12 cellular contexts compared by ENCODE assay signal in genomic region chr10:28503114-28503513, GRCh38. TPM values are rescaled to one million over a fixed set of nuclear protein-coding genes. Genes with fewer than 3 reads are reported as not detected.
A peak's percentile ranks its signal among the peaks of the same experiment; 100 is the strongest.
DNase-seq lines count a peak whose midpoint lies in the region; ATAC-seq and TF ChIP-seq lines count a peak whose summit lies in the region.
"Had no signal": no experiment of that assay in that cellular context is flagged by ENCODE, and none has a peak within 500 bp of the region (broad histone marks: within the 10 kb centered on the region; RNA-seq: fewer than 3 reads in every experiment).

No MANE protein-coding gene starts in this region.

- no peaks in the 10 kb centered on the region for H3K4me1 ChIP-seq in CD4-positive, alpha-beta memory T cell (ENCODE audit: insufficient read depth, low read length)

- DNase-seq in G401 (ENCODE audit: low spot score) = peak; percentile 91
- peak; percentile 74 for DNase-seq in NCI-H2029 (lab: John Stamatoyannopoulos, UW)
- DNase-seq in astrocyte of the cerebellum (ENCODE audit: low read depth) = peak; percentile 51
- DNase-seq in neural crest cell (ENCODE audit: low read depth, low spot score) = no peak
- no peak for DNase-seq in CD4-positive, alpha-beta memory T cell
- DNase-seq: activated CD4-positive, alpha-beta T cell treated with anti-CD3 and anti-CD28 coated beads for 1 hour; H9 had no signal

- H3K9me3 ChIP-seq in CD4-positive, alpha-beta memory T cell (ENCODE audit: control insufficient read depth in 1 of 2, low read length in 2 of 2) = no peaks in the 10 kb centered on the region

- TF ChIP-seq CTCF in astrocyte of the cerebellum (IDR thresholded peaks at IDR 0.05; ENCODE audit: low read depth, low read length, missing control alignments) (no peak), neural crest cell (conservative IDR thresholded peaks at IDR 0.05) (peak; percentile 41)

- no peak for ATAC-seq in GM18867 (IDR thresholded peaks at IDR 0.05; ENCODE audit: unreplicated experiment)
- no peak for ATAC-seq in HG02852 (IDR thresholded peaks at IDR 0.05; ENCODE audit: unreplicated experiment)
- ATAC-seq in HG03039 (IDR thresholded peaks at IDR 0.05; ENCODE audit: unreplicated experiment) = no peak

- H3K4me1 Mint-ChIP-seq in neural crest cell = peaks cover 13% of the 10 kb centered on the region
- peaks cover 0 to 3% (median 0%) of the 10 kb centered on the region in 4 donors for H3K4me1 Mint-ChIP-seq in CD4-positive, alpha-beta memory T cell

- no peak overlapping the region for H3K4me3 ChIP-seq in astrocyte of the cerebellum (ENCODE audit: low read depth, low read length)
- H3K4me3 ChIP-seq in CD4-positive, alpha-beta memory T cell (ENCODE audit: low read length in 2 of 2) = no peak overlapping the region
- H3K4me3 ChIP-seq: cardiac muscle cell had no signal

- H3K4me3 Mint-ChIP-seq in neural crest cell = no peak overlapping the region
- H3K4me3 Mint-ChIP-seq in CD4-positive, alpha-beta memory T cell = no peak overlapping the region

- no peaks in the 10 kb centered on the region for H3K27me3 ChIP-seq in CD4-positive, alpha-beta memory T cell (ENCODE audit: insufficient read depth, low read length)
- H3K27me3 ChIP-seq: cardiac muscle cell had no signal

- peaks cover 3% of the 10 kb centered on the region for H3K36me3 Mint-ChIP-seq in neural crest cell (ENCODE audit: low read depth)
- H3K36me3 Mint-ChIP-seq in CD4-positive, alpha-beta memory T cell = no peaks in the 10 kb centered on the region

- H3K27ac Mint-ChIP-seq in neural crest cell (ENCODE audit: unreplicated experiment) = no peak overlapping the region
- no peak overlapping the region for H3K27ac Mint-ChIP-seq in CD4-positive, alpha-beta memory T cell
- H3K27ac Mint-ChIP-seq: H9 had no signal

- intact Hi-C loops in CD4-positive, alpha-beta memory T cell (cut with micrococcal nuclease) = no loop called here

- no peaks in the 10 kb centered on the region for H3K36me3 ChIP-seq in CD4-positive, alpha-beta memory T cell (ENCODE audit: insufficient read depth, low read length)
- H3K36me3 ChIP-seq: cardiac muscle cell had no signal

- CTCF ChIA-PET in CD4-positive, alpha-beta memory T cell (lab: Charles Lee; ENCODE audit: partially characterized antibody) = interaction anchor here (0.7 kb wide), 1 partner anchor 149 kb away, joined by 3 read pairs; no protein-coding TSS in a partner anchor

- H3K27ac ChIP-seq in CD4-positive, alpha-beta memory T cell (ENCODE audit: low read depth, low read length) = no peak overlapping the region
- H3K27ac ChIP-seq: cardiac muscle cell, skin epidermis had no signal

- POLR2A ChIA-PET in CD4-positive, alpha-beta memory T cell (lab: Charles Lee; ENCODE audit: partially characterized antibody) = no interaction called here

- peaks cover 3% of the 10 kb centered on the region for H3K9me3 Mint-ChIP-seq in neural crest cell
- peaks cover 0 to 2% (median 0%) of the 10 kb centered on the region in 8 donors for H3K9me3 Mint-ChIP-seq in CD4-positive, alpha-beta memory T cell
- H3K9me3 Mint-ChIP-seq: H9 had no signal

- in situ Hi-C loops in G401 (cut with HindIII; ENCODE audit: low sequenced_read_pairs) (no loop called here), astrocyte of the cerebellum (cut with HindIII; ENCODE audit: low sequenced_read_pairs) (no loop called here)

- H3K27me3 Mint-ChIP-seq in neural crest cell (ENCODE audit: low read depth) = no peaks in the 10 kb centered on the region
- peaks cover 1 to 5% of the 10 kb centered on the region in 2 donors for H3K27me3 Mint-ChIP-seq in CD4-positive, alpha-beta memory T cell

RNA-seq across cellular contexts. Expression of gene WAC, which starts 29.8 kb away (rescaled TPM):
- 33.5 and 56.5 TPM in 2 replicates for total RNA-seq in G401 (2014; rRNA removed; shearing (Covaris generic))
- 123 and 137 TPM in 2 replicates for total RNA-seq in neural crest cell
- 100 to 1,000 TPM; 170 to 174 TPM for total RNA-seq in CD4-positive, alpha-beta memory T cell
- polyA plus RNA-seq in CD4-positive, alpha-beta memory T cell = 100 to 1,000 TPM in 1 of 2 donors, 10 to 100 TPM in 1; 44.1 to 114 TPM

Comparison
In these comparisons a context has a peak if more than half of its experiments do, and no peak if none do; other contexts are left out.
1. DNase-seq: peak in G401 (single experiment), NCI-H2029 (single experiment) and astrocyte of the cerebellum (single experiment); none in neural crest cell (single experiment) and CD4-positive, alpha-beta memory T cell (0 of 5).